33 cellular contexts compared by ENCODE assay signal in genomic region chr17:14864127-14864526, GRCh38.
"Had no signal": no experiment of that assay in that cellular context is flagged by ENCODE, and none has a peak within 500 bp of the region (broad histone marks: within the 10 kb centered on the region; RNA-seq: fewer than 3 reads in every experiment).

No MANE protein-coding gene starts in this region.

- H3K9me3 ChIP-seq: adrenal gland, ascending aorta, body of pancreas had no signal

- H3K4me3 ChIP-seq: adrenal gland, ascending aorta, body of pancreas, cardiac muscle cell had no signal

- H3K27me3 ChIP-seq: adrenal gland, ascending aorta, body of pancreas, brain microvascular endothelial cell, cardiac muscle cell had no signal

- H3K27ac ChIP-seq: adrenal gland, ascending aorta, body of pancreas, brain microvascular endothelial cell, cardiac muscle cell had no signal

- ATAC-seq: activated naive CD4-positive, alpha-beta T cell treated with anti-CD3 and anti-CD28 coated beads, Interleukin-2, amount 50 U/mL, for 72 hours; activated naive CD8-positive, alpha-beta T cell treated with anti-CD3 and anti-CD28 coated beads, Interleukin-2, amount 50 U/mL, for 24 hours; activated T-cell treated with anti-CD3 and anti-CD28 coated beads, Interleukin-2, amount 50 U/mL, for 4 hours; activated T-cell treated with anti-CD3 and anti-CD28 coated beads, Interleukin-2, amount 50 U/mL, for 72 hours; activated T-helper 17 cell treated with anti-CD3 and anti-CD28 coated beads, Interleukin-2, amount 50 U/mL, for 72 hours; body of pancreas had no signal

- DNase-seq: activated effector memory CD4-positive, alpha-beta T cell treated with anti-CD3 and anti-CD28 coated beads, Interleukin-2, amount 50 U/mL, for 16 hours; activated effector memory CD4-positive, alpha-beta T cell treated with Interleukin-2 at 50 U/mL for 16 hours; activated gamma-delta T cell; activated gamma-delta T cell treated with Interleukin-2 at 50 U/mL for 16 hours; activated naive CD4-positive, alpha-beta T cell; activated naive CD4-positive, alpha-beta T cell treated with anti-CD3 and anti-CD28 coated beads for 36 hours; activated naive CD4-positive, alpha-beta T cell treated with anti-CD3 and anti-CD28 coated beads, Interleukin-2, amount 10 ng/mL, durations not matched to agents 7 days and 5 days; activated naive CD4-positive, alpha-beta T cell treated with anti-CD3 and anti-CD28 coated beads, Interleukin-2, amount 50 U/mL, for 16 hours; activated naive CD4-positive, alpha-beta T cell treated with Interleukin-2 at 50 U/mL for 16 hours; activated naive CD8-positive, alpha-beta T cell treated with anti-CD3 and anti-CD28 coated beads for 36 hours; activated naive CD8-positive, alpha-beta T cell treated with anti-CD3 and anti-CD28 coated beads, Interleukin-2, amount 10 ng/mL, durations not matched to agents 7 days and 5 days; activated naive CD8-positive, alpha-beta T cell treated with anti-CD3 and anti-CD28 coated beads, Interleukin-2, amount 50 U/mL, for 24 hours; activated T-cell treated with anti-CD3 and anti-CD28 coated beads, Interleukin-2, amount 50 U/mL, for 1 hour; activated T-cell treated with anti-CD3 and anti-CD28 coated beads, Interleukin-2, amount 50 U/mL, for 24 hours; activated T-cell treated with anti-CD3 and anti-CD28 coated beads, Interleukin-2, amount 50 U/mL, for 4 hours; activated T-cell treated with anti-CD3 and anti-CD28 coated beads, Interleukin-2, amount 50 U/mL, for 48 hours; activated T-cell treated with anti-CD3 and anti-CD28 coated beads, Interleukin-2, amount 50 U/mL, for 72 hours; adrenal gland; amniotic stem cell; amygdala; anterior cingulate cortex; aorta; body of pancreas; brain microvascular endothelial cell; caudate nucleus; central memory CD4-positive, alpha-beta T cell; cerebellar nuclear complex had no signal

- H3K4me1 ChIP-seq: adrenal gland, ascending aorta had no signal

- H3K36me3 ChIP-seq: adrenal gland, ascending aorta, brain microvascular endothelial cell, cardiac muscle cell had no signal

- FAIRE-seq: astrocyte, bronchial epithelial cell had no signal
